9 cellular contexts compared by ENCODE assay signal in the genomic region with DNA sequence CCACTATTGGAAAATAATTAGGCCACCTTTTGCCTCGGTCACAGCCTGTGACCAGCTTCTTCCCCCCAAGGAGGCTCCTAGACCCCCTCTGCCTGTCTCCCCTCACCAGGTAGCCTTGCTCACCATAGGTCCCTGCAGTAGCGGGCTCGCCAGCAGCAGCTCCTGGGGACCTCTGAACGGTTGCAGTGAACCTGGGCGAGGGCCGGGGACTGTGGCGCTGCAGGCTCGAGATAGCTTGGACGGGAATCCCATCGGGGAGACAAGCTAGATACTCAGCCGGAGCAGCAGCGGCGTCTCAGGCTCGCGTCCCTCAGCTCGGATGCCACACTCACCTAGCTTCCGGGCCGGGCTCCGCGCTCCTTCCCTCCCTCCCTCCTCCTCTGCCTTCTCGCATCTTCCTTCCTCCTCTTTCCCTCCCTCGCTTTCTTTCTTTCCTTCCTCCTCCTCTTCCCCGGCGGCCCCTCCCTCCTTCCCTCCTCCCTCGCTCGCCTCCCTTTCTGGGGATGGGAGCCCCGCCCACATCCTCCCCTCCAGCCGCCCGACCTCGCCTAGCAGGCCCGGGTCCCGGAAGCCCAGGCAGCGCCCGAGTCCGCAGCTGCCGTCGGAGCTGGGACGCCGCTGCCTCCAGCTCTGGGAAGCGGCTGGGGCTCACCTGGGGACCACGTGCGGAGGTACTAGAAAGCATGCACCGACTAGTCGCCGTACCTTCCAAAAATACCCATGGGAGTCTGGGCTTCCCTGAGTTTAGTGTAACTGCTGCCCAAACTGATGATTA. TPM values are rescaled to one million over a fixed set of nuclear protein-coding genes. Genes with fewer than 3 reads are reported as not detected.
DNase-seq lines count a peak whose midpoint lies in the region; ATAC-seq and TF ChIP-seq lines count a peak whose summit lies in the region.
"Had no signal": no experiment of that assay in that cellular context is flagged by ENCODE, and none has a peak within 500 bp of the region (broad histone marks: within the 10 kb centered on the region; RNA-seq: fewer than 3 reads in every experiment).

A gene (minus strand): TSS at position 399 of the 775 bp plus-strand sequence. CDS start 4,603 bp downstream, outside the sequence.

- no peaks in the 10 kb centered on the region for H3K36me3 Mint-ChIP-seq in endodermal cell (ENCODE audit: low read depth)

- ATAC-seq in SK-N-SH treated with all-trans-retinoic acid at 6 μM for 48 hours (no peak), GM18867 (IDR thresholded peaks at IDR 0.05; ENCODE audit: unreplicated experiment) (no peak)

- H3K4me2 ChIP-seq in SK-N-SH: no peak within 1 kb of the TSS
- peak within 1 kb of the TSS; percentile 96 for H3K4me2 ChIP-seq in mesenchymal stem cell (ENCODE audit: low read length, poor library complexity, severe bottlenecking)

- no peak for TF ChIP-seq CTCF in SK-N-SH (IDR thresholded peaks at IDR 0.05)
- TF ChIP-seq CTCF in Peyer's patch (IDR thresholded peaks at IDR 0.05): no peak
- no peak for TF ChIP-seq CTCF in endodermal cell (conservative IDR thresholded peaks at IDR 0.05)

- no peaks in the 10 kb centered on the region for H4K20me1 ChIP-seq in SK-N-SH (ENCODE audit: insufficient read depth)

- peaks cover 78% of the 10 kb centered on the region for H3K27me3 Mint-ChIP-seq in endodermal cell (ENCODE audit: insufficient read depth)

- peak within 1 kb of the TSS; percentile 17 for H2BK15ac ChIP-seq in mesenchymal stem cell (ENCODE audit: low read depth, poor library complexity, severe bottlenecking)

- H3K23ac ChIP-seq in mesenchymal stem cell (ENCODE audit: low read length in 2 of 2): peak within 1 kb of the TSS in 1 of 2 experiments; percentile 83

- H3K4me3 Mint-ChIP-seq in endodermal cell: peak within 1 kb of the TSS; percentile 85

- no peaks in the 10 kb centered on the region for H3K9me2 ChIP-seq in SK-N-SH

- H3K14ac ChIP-seq in mesenchymal stem cell (ENCODE audit: low read length in 2 of 2): peak within 1 kb of the TSS in 1 of 2 experiments; percentile 83

- H3K27me3 ChIP-seq in SK-N-SH (ENCODE audit: insufficient read depth) (peaks cover 93% of the 10 kb centered on the region), Peyer's patch (no peaks in the 10 kb centered on the region), endodermal cell (ENCODE audit: control insufficient read depth, insufficient read depth, low read length, poor library complexity, severe bottlenecking) (peaks cover 36% of the 10 kb centered on the region), mesenchymal stem cell (ENCODE audit: control insufficient read depth in 1 of 2, insufficient read depth in 1 of 2, low read length in 2 of 2) (peaks cover 0 to 35% of the 10 kb centered on the region in 2 experiments)

- H3K27ac ChIP-seq in SK-N-SH (ENCODE audit: low read depth in 2 of 2, low read length in 1 of 2) (no peak within 1 kb of the TSS), Peyer's patch (peak within 1 kb of the TSS; percentile 68 to 95 (median 86)), endodermal cell (ENCODE audit: low read depth, low read length) (no peak within 1 kb of the TSS), mesenchymal stem cell (ENCODE audit: low read length, poor library complexity, severe bottlenecking) (peak within 1 kb of the TSS; percentile 41)
- H3K27ac ChIP-seq: C4-2B had no signal

- H3K79me2 ChIP-seq in SK-N-SH (ENCODE audit: insufficient read depth): no peaks in the 10 kb centered on the region

- no peak for TF ChIP-seq RAD21 in SK-N-SH (IDR thresholded peaks at IDR 0.05; ENCODE audit: low read length)

- H3K4me3 ChIP-seq in SK-N-SH (ENCODE audit: low read depth in 2 of 2, low read length in 1 of 2) (no peak within 1 kb of the TSS), Peyer's patch (peak within 1 kb of the TSS; percentile 39 to 76 (median 61)), endodermal cell (ENCODE audit: low read length) (peak within 1 kb of the TSS; percentile 85), mesenchymal stem cell (ENCODE audit: insufficient read depth in 1 of 2, low read depth in 1 of 2, low read length in 2 of 2) (peak within 1 kb of the TSS; percentile 62 to 93)

- CTCF ChIA-PET in SK-N-SH (lab: Yijun Ruan, JAX): interaction anchor here (1.1 kb wide), 1 partner anchor 32 kb away, joined by 3 read pairs; no protein-coding TSS in a partner anchor

- H3K27ac Mint-ChIP-seq in endodermal cell: peak within 1 kb of the TSS; percentile 33

- TF ChIP-seq EP300 in SK-N-SH (IDR thresholded peaks at IDR 0.05; ENCODE audit: borderline replicate concordance in 1 of 2, low read depth in 1 of 2, low read length in 1 of 2): no peak

- H3K9me3 Mint-ChIP-seq in endodermal cell: no peaks in the 10 kb centered on the region

- H3K4me1 Mint-ChIP-seq in endodermal cell: peaks cover 18% of the 10 kb centered on the region

- H4K8ac ChIP-seq in mesenchymal stem cell (ENCODE audit: low read length): peak within 1 kb of the TSS; percentile 96

- DNase-seq in SK-N-SH (peak; percentile 44), Peyer's patch (peak; percentile 39 to 87 (median 87)), endodermal cell (peak; percentile 94), mesenchymal stem cell (peak; percentile 85), ureter (ENCODE audit: low spot score) (peak; percentile 85), NCI-H2029 treated with DMSO at 0.1 percent for 48 hours (lab: John Stamatoyannopoulos, UW) (no peak)

- peak within 1 kb of the TSS; percentile 84 for H4K91ac ChIP-seq in mesenchymal stem cell (ENCODE audit: low read length)

- no peak within 1 kb of the TSS for H2BK5ac ChIP-seq in mesenchymal stem cell (ENCODE audit: low read depth, low read length, poor library complexity, severe bottlenecking)

- H3K9ac ChIP-seq in SK-N-SH (no peak within 1 kb of the TSS), endodermal cell (ENCODE audit: extremely low read depth, low read length, poor library complexity, severe bottlenecking) (peak within 1 kb of the TSS; percentile 44), mesenchymal stem cell (ENCODE audit: low read length) (peak within 1 kb of the TSS; percentile 89)

- H3K4me1 ChIP-seq in SK-N-SH (ENCODE audit: control insufficient read depth in 1 of 2, insufficient read depth in 2 of 2, low read depth in 1 of 2, low read length in 1 of 2) (peaks cover 0 to 4% of the 10 kb centered on the region in 2 experiments; a peak in 1 of 4 replicates), Peyer's patch (peaks cover 0 to 18% (median 3%) of the 10 kb centered on the region in 4 donors), endodermal cell (ENCODE audit: control insufficient read depth, insufficient read depth, low read length) (no peaks in the 10 kb centered on the region), mesenchymal stem cell (ENCODE audit: control insufficient read depth, insufficient read depth, low read depth, low read length) (peaks cover 20% of the 10 kb centered on the region)

- peak within 1 kb of the TSS in 1 of 2 experiments; percentile 91 for H2BK12ac ChIP-seq in mesenchymal stem cell (ENCODE audit: low read length in 2 of 2)

- H2BK120ac ChIP-seq in mesenchymal stem cell (ENCODE audit: low read depth, low read length): peak within 1 kb of the TSS; percentile 78

- POLR2A ChIA-PET in SK-N-SH (lab: Yijun Ruan, JAX): no interaction called here

- H3K18ac ChIP-seq in mesenchymal stem cell (ENCODE audit: low read depth in 1 of 2, low read length in 2 of 2): peak within 1 kb of the TSS; percentile 72 to 95

- 4% methylated on average over 36 of the region's 45 CpGs for WGBS in SK-N-SH (ENCODE audit: low lambda C conversion rate)
- WGBS in endodermal cell (ENCODE audit: insufficient coverage in 1 of 2, insufficient read length in 1 of 2), 2 experiments: 1 to 4% methylated on average over 16 to 45 of the region's 45 CpGs
- WGBS in mesenchymal stem cell: 1% methylated on average over 42 of the region's 45 CpGs

- H3K9me3 ChIP-seq in SK-N-SH (no peaks in the 10 kb centered on the region), Peyer's patch (no peaks in the 10 kb centered on the region), endodermal cell (ENCODE audit: control insufficient read depth, low read length) (no peaks in the 10 kb centered on the region), mesenchymal stem cell (ENCODE audit: control insufficient read depth, low read length) (no peaks in the 10 kb centered on the region)

- H3K36me3 ChIP-seq in SK-N-SH (replicated peaks in 1 of 2; ENCODE audit: control insufficient read depth in 1 of 2, insufficient read depth in 2 of 2, low read length in 1 of 2) (no peaks in the 10 kb centered on the region), Peyer's patch (no peaks in the 10 kb centered on the region), endodermal cell (ENCODE audit: control insufficient read depth, insufficient read depth, low read length) (no peaks in the 10 kb centered on the region), mesenchymal stem cell (ENCODE audit: control insufficient read depth in 1 of 2, insufficient read depth in 2 of 2, low read depth in 1 of 2, low read length in 2 of 2) (peaks cover 3 to 5% of the 10 kb centered on the region in 2 experiments)

- peak within 1 kb of the TSS; percentile 20 to 86 for H3K4ac ChIP-seq in mesenchymal stem cell (ENCODE audit: low read depth in 1 of 2, low read length in 2 of 2)

- no peaks in the 10 kb centered on the region for H3F3A ChIP-seq in SK-N-SH (replicated peaks; ENCODE audit: insufficient read depth)

- peak within 1 kb of the TSS; percentile 33 for H2AK5ac ChIP-seq in mesenchymal stem cell (ENCODE audit: low read length, severe bottlenecking)

- peaks cover 5% of the 10 kb centered on the region for H3K79me1 ChIP-seq in mesenchymal stem cell (replicated peaks; ENCODE audit: low read length, poor library complexity, severe bottlenecking)

- peak; percentile 32 to 60 for TF ChIP-seq POLR2A in Peyer's patch (IDR thresholded peaks at IDR 0.05)

- H2AFZ ChIP-seq in SK-N-SH (ENCODE audit: low read depth): no peak within 1 kb of the TSS
- peak within 1 kb of the TSS; percentile 83 for H2AFZ ChIP-seq in mesenchymal stem cell (ENCODE audit: low read depth, low read length)

RNA-seq across cellular contexts. Expression of the gene that starts here (rescaled TPM):
- polyA plus RNA-seq in SK-N-SH (2012; rRNA removed): not detected in 2 replicates
- polyA plus RNA-seq in SK-N-SH (2012; cell fraction: cytosol; rRNA removed): not detected in 2 replicates
- polyA plus RNA-seq in SK-N-SH (2012; cell fraction: nucleus; rRNA removed): not detected in 2 replicates
- 10 to 100 TPM; 12.1 to 53.6 (median 20.2) TPM for total RNA-seq in Peyer's patch
- 10 to 100 TPM; 13.0 to 19.9 TPM for total RNA-seq in endodermal cell
- polyA plus RNA-seq in endodermal cell (2013, experiment 1 of 2): 23.8 TPM
- 21.4 TPM for polyA plus RNA-seq in endodermal cell (2013, experiment 2 of 2)
- polyA plus RNA-seq in mesenchymal stem cell (2013, experiment 1 of 2): 146 TPM
- polyA plus RNA-seq in mesenchymal stem cell (2013, experiment 2 of 2): 153 TPM
- total RNA-seq in ureter: 10.8 TPM

Comparison
In these comparisons a context has a peak if more than half of its experiments do, and no peak if none do; other contexts are left out.
1. Peak in DNase-seq in SK-N-SH; RNA of the gene not detected or under 1 TPM.
2. H3K27ac ChIP-seq: peak in Peyer's patch (4 of 4) and mesenchymal stem cell (single experiment); none in SK-N-SH (0 of 2) and endodermal cell (single experiment).
3. H3K4me3 ChIP-seq: peak in Peyer's patch (4 of 4), endodermal cell (single experiment) and mesenchymal stem cell (2 of 2); none in SK-N-SH (0 of 2).